14 cellular contexts compared by ENCODE assay signal in the genomic region with DNA sequence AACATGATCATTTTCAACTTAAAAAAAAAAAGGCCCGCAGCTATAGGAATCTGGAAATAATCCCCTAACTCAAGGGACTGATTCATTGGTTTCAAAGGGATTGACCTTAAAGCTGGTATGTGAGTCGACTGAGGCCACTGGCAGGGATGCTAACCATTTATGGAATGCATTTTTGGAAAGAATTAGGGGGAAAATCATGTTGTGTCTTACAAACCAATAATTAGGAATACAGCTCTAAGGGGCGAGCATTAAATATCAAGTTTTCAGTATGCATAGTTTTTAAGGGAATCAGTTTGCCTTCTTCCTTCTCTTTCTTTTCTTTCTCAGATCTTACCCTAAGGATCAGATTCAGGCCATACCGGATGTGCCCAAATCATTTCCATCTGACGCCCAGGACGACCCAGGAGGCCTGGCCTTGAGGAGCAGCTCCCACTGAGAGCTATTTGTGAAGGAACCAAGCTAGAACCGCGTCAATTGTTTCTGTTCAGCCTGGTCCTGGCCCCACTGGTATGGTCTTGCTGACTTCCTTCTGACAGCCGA. TPM values are rescaled to one million over a fixed set of nuclear protein-coding genes. Genes with fewer than 3 reads are reported as not detected.
DNase-seq lines count a peak whose midpoint lies in the region; ATAC-seq and TF ChIP-seq lines count a peak whose summit lies in the region.
"Had no signal": no experiment of that assay in that cellular context is flagged by ENCODE, and none has a peak within 500 bp of the region (broad histone marks: within the 10 kb centered on the region; RNA-seq: fewer than 3 reads in every experiment).

No MANE protein-coding gene starts in this region.

- peaks cover 51% of the 10 kb centered on the region for H3K4me1 Mint-ChIP-seq in nephron
- no peaks in the 10 kb centered on the region for H3K4me1 Mint-ChIP-seq in stimulated activated naive B cell treated with anti-CD40 and anti-IgM and Interleukin-4, amounts not matched to agents 10 μg/mL and 1 μg/mL and 100 μg/mL, for 72 hours

- no peaks in the 10 kb centered on the region for H3K9me3 ChIP-seq in MG63
- no peaks in the 10 kb centered on the region for H3K9me3 ChIP-seq in aorta (ENCODE audit: control insufficient read depth, low read length)
- H3K9me3 ChIP-seq in Peyer's patch, result no peaks in the 10 kb centered on the region
- H3K9me3 ChIP-seq: left lung had no signal

- no peaks in the 10 kb centered on the region for H3K27me3 ChIP-seq in MG63
- H3K27me3 ChIP-seq in aorta (ENCODE audit: control insufficient read depth in 1 of 2, insufficient read depth in 2 of 2, low read length in 1 of 2), result no peaks in the 10 kb centered on the region
- H3K27me3 ChIP-seq in Peyer's patch, result no peaks in the 10 kb centered on the region
- H3K27me3 ChIP-seq: left lung had no signal

- peak; percentile 69 for DNase-seq in MG63
- peak; percentile 85 for DNase-seq in dedifferentiated amniotic fluid mesenchymal stem cell (ENCODE audit: extremely low spot score)
- no peak for DNase-seq in aorta
- no peak for DNase-seq in stimulated activated CD4-positive, alpha-beta T cell treated with anti-CD3 and anti-CD28 coated beads, Interleukin-12 subunit alpha, Interleukin-12 subunit beta, amount 100 ng/mL, for 4 hours
- DNase-seq in stimulated activated naive B cell treated with anti-CD40 and anti-IgM and Interleukin-4, amounts not matched to agents 10 μg/mL and 1 μg/mL and 100 μg/mL, for 72 hours, result no peak
- DNase-seq in Peyer's patch, result no peak
- DNase-seq: activated CD4-positive, alpha-beta T cell treated with anti-CD3 and anti-CD28 coated beads, Interleukin-2, amount 50 U/mL, for 4 hours; cerebellar nuclear complex; left lung; NCI-H2029; stimulated activated CD4-positive, alpha-beta T cell treated with anti-CD3 and anti-CD28 coated beads, Interleukin-4, amount 100 ng/mL, for 4 hours; stimulated activated naive CD8-positive, alpha-beta T cell treated with anti-CD3 and anti-CD28 coated beads, Interleukin-15, amount 100 ng/mL, for 72 hours; T-helper 1 cell had no signal

- WGBS in aorta, 2 donors, result 13 to 22% methylated on average over 9 of the region's 9 CpGs

- TF ChIP-seq CTCF in nephron (IDR thresholded peaks at IDR 0.05; ENCODE audit: unreplicated experiment in 3 of 3) (no peak), Peyer's patch (IDR thresholded peaks at IDR 0.05) (no peak)

- no peaks in the 10 kb centered on the region for H3K36me3 ChIP-seq in MG63
- no peaks in the 10 kb centered on the region for H3K36me3 ChIP-seq in aorta (ENCODE audit: control insufficient read depth in 1 of 2, insufficient read depth in 2 of 2, low read length in 1 of 2)
- H3K36me3 ChIP-seq in Peyer's patch, result no peaks in the 10 kb centered on the region
- H3K36me3 ChIP-seq: left lung had no signal

- H3K36me3 Mint-ChIP-seq in nephron (ENCODE audit: low read depth), result no peaks in the 10 kb centered on the region
- no peaks in the 10 kb centered on the region for H3K36me3 Mint-ChIP-seq in stimulated activated naive B cell treated with anti-CD40 and anti-IgM and Interleukin-4, amounts not matched to agents 10 μg/mL and 1 μg/mL and 100 μg/mL, for 72 hours

- H3K4me3 ChIP-seq in MG63 (no peak overlapping the region), aorta (ENCODE audit: low read length in 2 of 2) (no peak overlapping the region), Peyer's patch (no peak overlapping the region)
- H3K4me3 ChIP-seq: left lung had no signal

- peak overlapping the region; percentile 52 to 79 (median 68) for H3K27ac Mint-ChIP-seq in nephron
- no peak overlapping the region for H3K27ac Mint-ChIP-seq in stimulated activated naive B cell treated with anti-CD40 and anti-IgM and Interleukin-4, amounts not matched to agents 10 μg/mL and 1 μg/mL and 100 μg/mL, for 72 hours
- H3K27ac Mint-ChIP-seq: stimulated activated naive CD8-positive, alpha-beta T cell treated with anti-CD3 and anti-CD28 coated beads, Interleukin-15, amount 100 ng/mL, for 72 hours had no signal

- no peaks in the 10 kb centered on the region for H3K27me3 Mint-ChIP-seq in nephron (ENCODE audit: low read depth)
- peaks cover 12 to 30% of the 10 kb centered on the region in 2 donors for H3K27me3 Mint-ChIP-seq in stimulated activated naive B cell treated with anti-CD40 and anti-IgM and Interleukin-4, amounts not matched to agents 10 μg/mL and 1 μg/mL and 100 μg/mL, for 72 hours
- H3K27me3 Mint-ChIP-seq: stimulated activated naive CD8-positive, alpha-beta T cell treated with anti-CD3 and anti-CD28 coated beads, Interleukin-15, amount 100 ng/mL, for 72 hours had no signal

- TF ChIP-seq POLR2A in Peyer's patch (IDR thresholded peaks at IDR 0.05), result no peak

- peaks cover 2% of the 10 kb centered on the region for H3K9me3 Mint-ChIP-seq in nephron
- H3K9me3 Mint-ChIP-seq in stimulated activated naive B cell treated with anti-CD40 and anti-IgM and Interleukin-4, amounts not matched to agents 10 μg/mL and 1 μg/mL and 100 μg/mL, for 72 hours, result no peaks in the 10 kb centered on the region
- H3K9me3 Mint-ChIP-seq: stimulated activated naive CD8-positive, alpha-beta T cell treated with anti-CD3 and anti-CD28 coated beads, Interleukin-15, amount 100 ng/mL, for 72 hours had no signal

- no peak overlapping the region for H3K4me3 Mint-ChIP-seq in nephron
- no peak overlapping the region for H3K4me3 Mint-ChIP-seq in stimulated activated naive B cell treated with anti-CD40 and anti-IgM and Interleukin-4, amounts not matched to agents 10 μg/mL and 1 μg/mL and 100 μg/mL, for 72 hours
- H3K4me3 Mint-ChIP-seq: stimulated activated naive CD8-positive, alpha-beta T cell treated with anti-CD3 and anti-CD28 coated beads, Interleukin-15, amount 100 ng/mL, for 72 hours had no signal

- H3K4me1 ChIP-seq in aorta (ENCODE audit: control insufficient read depth in 1 of 2, insufficient read depth in 2 of 2, low read length in 2 of 2) (peaks cover 4 to 17% of the 10 kb centered on the region in 2 donors), Peyer's patch (no peaks in the 10 kb centered on the region)
- H3K4me1 ChIP-seq: left lung had no signal

- ATAC-seq in aorta (ENCODE audit: low FRiP score), result peak; percentile 23
- no peak for ATAC-seq in stimulated activated naive B cell treated with anti-CD40 and anti-IgM and Interleukin-4, amounts not matched to agents 10 μg/mL and 1 μg/mL and 100 μg/mL, for 72 hours (replicated peaks)
- ATAC-seq: left lung; stimulated activated naive CD8-positive, alpha-beta T cell treated with anti-CD3 and anti-CD28 coated beads, Interleukin-15, amount 100 ng/mL, for 72 hours had no signal

- H3K27ac ChIP-seq in aorta (ENCODE audit: low read depth in 1 of 2, low read length in 2 of 2), result peak overlapping the region; percentile 77 to 96
- no peak overlapping the region for H3K27ac ChIP-seq in Peyer's patch
- H3K27ac ChIP-seq: left lung had no signal

- intact Hi-C loops in aorta (cut with DNase I), result loop anchor here in 1 of 2 donors (10.0 kb wide), 1 partner anchor 129 kb away; no protein-coding TSS in a partner anchor

RNA-seq across cellular contexts. Expression of a gene that starts 48.7 kb away (rescaled TPM):
- total RNA-seq in MG63 (2014; rRNA removed; shearing (Covaris generic); ENCODE audit: low replicate concordance), result 8.7 and 9.6 TPM in 2 replicates
- 10 to 100 TPM; 10.5 to 15.7 TPM for total RNA-seq in aorta
- polyA plus RNA-seq in aorta, result 10 to 100 TPM; 18.2 to 27.7 TPM
- total RNA-seq in Peyer's patch, result 1 to 10 TPM; 5.3 to 9.2 (median 6.6) TPM

Comparison
In these comparisons a context has a peak if more than half of its experiments do, and no peak if none do; other contexts are left out.
1. DNase-seq: peak in MG63 (single experiment) and dedifferentiated amniotic fluid mesenchymal stem cell (single experiment); none in aorta (0 of 2), stimulated activated CD4-positive, alpha-beta T cell treated with anti-CD3 and anti-CD28 coated beads, Interleukin-12 subunit alpha, Interleukin-12 subunit beta, amount 100 ng/mL, for 4 hours (single experiment), stimulated activated naive B cell treated with anti-CD40 and anti-IgM and Interleukin-4, amounts not matched to agents 10 μg/mL and 1 μg/mL and 100 μg/mL, for 72 hours (single experiment) and Peyer's patch (0 of 3).
2. H3K27ac ChIP-seq: peak in aorta (2 of 2); none in Peyer's patch (0 of 4).